ENCODE assay signal across 10 cellular contexts in genomic region chr20:3823881-3824280, GRCh38. TPM values are rescaled to one million over a fixed set of nuclear protein-coding genes. Genes with fewer than 3 reads are reported as not detected.
"Had no signal": no experiment of that assay in that cellular context is flagged by ENCODE, and none has a peak within 500 bp of the region (broad histone marks: within the 10 kb centered on the region; RNA-seq: fewer than 3 reads in every experiment).

No MANE protein-coding gene starts in this region.

- ATAC-seq: GM23338, HCT116 had no signal

- H3K4me3 ChIP-seq: GM23338, HAP-1 had no signal

- H3K9me3 ChIP-seq: HAP-1 had no signal

- H3K4me2 ChIP-seq: GM23338 had no signal

- H3K27ac ChIP-seq: HL-60 had no signal

- H2AFZ ChIP-seq: GM23338 had no signal

- DNase-seq: HFFc6, KBM-7 had no signal

- FAIRE-seq: H1, H54 had no signal

RNA-seq across cellular contexts. Expression of gene SPEF1, which starts 42.6 kb away (rescaled TPM):
- total RNA-seq: HT1080 had no signal
- polyA plus RNA-seq: IgD-negative memory B cell had no signal
